Comparison of ENCODE assay signal across 13 cellular contexts in genomic region chr12:1619599-1619998, GRCh38. TPM values are rescaled to one million over a fixed set of nuclear protein-coding genes. Genes with fewer than 3 reads are reported as not detected.
DNase-seq lines count a peak whose midpoint lies in the region; ATAC-seq, FAIRE-seq and TF ChIP-seq lines count a peak whose summit lies in the region.
"Had no signal": no experiment of that assay in that cellular context is flagged by ENCODE, and none has a peak within 500 bp of the region (broad histone marks: within the 10 kb centered on the region; RNA-seq: fewer than 3 reads in every experiment).

No MANE protein-coding gene starts in this region.

- H3K27me3 Mint-ChIP-seq in activated CD4-positive, alpha-beta T cell treated with anti-CD3 and anti-CD28 coated beads for 36 hours, result peaks cover 2% of the 10 kb centered on the region
- H3K27me3 Mint-ChIP-seq in activated CD4-positive, alpha-beta T cell treated with anti-CD3 and anti-CD28 coated beads, Interleukin-2, amount 10 ng/mL, durations not matched to agents 24 days and 14 days, result peaks cover 20% of the 10 kb centered on the region

- H3K4me1 Mint-ChIP-seq in activated CD4-positive, alpha-beta T cell treated with anti-CD3 and anti-CD28 coated beads for 36 hours, result peaks cover 21% of the 10 kb centered on the region
- peaks cover 29% of the 10 kb centered on the region for H3K4me1 Mint-ChIP-seq in activated CD4-positive, alpha-beta T cell treated with anti-CD3 and anti-CD28 coated beads, Interleukin-2, amount 10 ng/mL, durations not matched to agents 24 days and 14 days
- peaks cover 14% of the 10 kb centered on the region for H3K4me1 Mint-ChIP-seq in stimulated activated effector memory CD8-positive, alpha-beta T cell treated with anti-CD3 and anti-CD28 coated beads, Interleukin-12 subunit alpha, Interleukin-12 subunit beta, amount 100 ng/mL, for 72 hours

- CTCF ChIA-PET in activated CD4-positive, alpha-beta T cell treated with anti-CD3 and anti-CD28 coated beads for 36 hours (lab: Charles Lee), result interaction anchor here (0.6 to 1.2 kb wide), 4 partner anchors 14 to 299 kb away, joined by 3 to 5 read pairs (median 3); no protein-coding TSS in a partner anchor
- CTCF ChIA-PET in endothelial cell of umbilical vein (lab: Charles Lee), result interaction anchor here (0.8 kb wide), 1 partner anchor 502 kb away, joined by 3 read pairs; no protein-coding TSS in a partner anchor

- peaks cover 7% of the 10 kb centered on the region for H3K4me1 ChIP-seq in endothelial cell of umbilical vein (ENCODE audit: control insufficient read depth, extremely low read depth, insufficient read depth, low read length)

- H3K4me3 ChIP-seq in endothelial cell of umbilical vein (replicated peaks in 1 of 3; ENCODE audit: insufficient read depth in 1 of 3, low read depth in 1 of 3, low read length in 3 of 3), result no peak overlapping the region
- H3K4me3 ChIP-seq in H7 (ENCODE audit: insufficient read depth, low read depth, low read length), result no peak overlapping the region
- H3K4me3 ChIP-seq: cardiac muscle cell had no signal

- no peak for TF ChIP-seq CTCF in endothelial cell of umbilical vein (IDR thresholded peaks at IDR 0.05; ENCODE audit: extremely low read depth in 1 of 2, insufficient read depth in 1 of 2, low read depth in 1 of 2, low read length in 2 of 2)

- BruUV-seq in endothelial cell of umbilical vein (replicated peaks; lab: Mats Ljungman, UMichigan), result no TSS peak

- TF ChIP-seq POLR2A in endothelial cell of umbilical vein (IDR thresholded peaks at IDR 0.05; ENCODE audit: low read depth, low read length), result no peak

- peak overlapping the region; percentile 47 for H3K4me2 ChIP-seq in endothelial cell of umbilical vein (ENCODE audit: insufficient read depth, low read length)

- POLR2A ChIA-PET in activated CD4-positive, alpha-beta T cell treated with anti-CD3 and anti-CD28 coated beads for 36 hours (lab: Charles Lee), result interaction anchor here (0.7 kb wide), 1 partner anchor 680 kb away, joined by 3 read pairs; no protein-coding TSS in a partner anchor
- POLR2A ChIA-PET in endothelial cell of umbilical vein (lab: Charles Lee), result no interaction called here

- H3K36me3 Mint-ChIP-seq in activated CD4-positive, alpha-beta T cell treated with anti-CD3 and anti-CD28 coated beads for 36 hours (ENCODE audit: low read depth), result no peaks in the 10 kb centered on the region
- no peaks in the 10 kb centered on the region for H3K36me3 Mint-ChIP-seq in activated CD4-positive, alpha-beta T cell treated with anti-CD3 and anti-CD28 coated beads, Interleukin-2, amount 10 ng/mL, durations not matched to agents 24 days and 14 days (ENCODE audit: low read depth)
- no peaks in the 10 kb centered on the region for H3K36me3 Mint-ChIP-seq in stimulated activated effector memory CD8-positive, alpha-beta T cell treated with anti-CD3 and anti-CD28 coated beads, Interleukin-12 subunit alpha, Interleukin-12 subunit beta, amount 100 ng/mL, for 72 hours

- H3K27me3 ChIP-seq in endothelial cell of umbilical vein (ENCODE audit: control insufficient read depth in 2 of 2, insufficient read depth in 2 of 2, low read length in 2 of 2), result peaks cover 1 to 3% of the 10 kb centered on the region in 2 experiments
- no peaks in the 10 kb centered on the region for H3K27me3 ChIP-seq in H7 (ENCODE audit: control insufficient read depth, insufficient read depth, low read length)
- H3K27me3 ChIP-seq: cardiac muscle cell had no signal

- H3K36me3 ChIP-seq in endothelial cell of umbilical vein (ENCODE audit: control insufficient read depth in 2 of 2, extremely low read depth in 1 of 2, insufficient read depth in 2 of 2, low read length in 2 of 2), result no peaks in the 10 kb centered on the region
- no peaks in the 10 kb centered on the region for H3K36me3 ChIP-seq in H7 (replicated peaks; ENCODE audit: control insufficient read depth, insufficient read depth, low read length)
- H3K36me3 ChIP-seq: cardiac muscle cell had no signal

- no peaks in the 10 kb centered on the region for H3K79me2 ChIP-seq in endothelial cell of umbilical vein (ENCODE audit: control insufficient read depth, insufficient read depth, low read length)

- H3K4me3 Mint-ChIP-seq in activated CD4-positive, alpha-beta T cell treated with anti-CD3 and anti-CD28 coated beads for 36 hours, result no peak overlapping the region
- H3K4me3 Mint-ChIP-seq in activated CD4-positive, alpha-beta T cell treated with anti-CD3 and anti-CD28 coated beads, Interleukin-2, amount 10 ng/mL, durations not matched to agents 24 days and 14 days, result no peak overlapping the region
- H3K4me3 Mint-ChIP-seq in stimulated activated effector memory CD8-positive, alpha-beta T cell treated with anti-CD3 and anti-CD28 coated beads, Interleukin-12 subunit alpha, Interleukin-12 subunit beta, amount 100 ng/mL, for 72 hours, result no peak overlapping the region

- H3K9me3 Mint-ChIP-seq in activated CD4-positive, alpha-beta T cell treated with anti-CD3 and anti-CD28 coated beads for 36 hours (ENCODE audit: low read depth), result no peaks in the 10 kb centered on the region
- no peaks in the 10 kb centered on the region for H3K9me3 Mint-ChIP-seq in activated CD4-positive, alpha-beta T cell treated with anti-CD3 and anti-CD28 coated beads, Interleukin-2, amount 10 ng/mL, durations not matched to agents 24 days and 14 days
- H3K9me3 Mint-ChIP-seq in stimulated activated effector memory CD8-positive, alpha-beta T cell treated with anti-CD3 and anti-CD28 coated beads, Interleukin-12 subunit alpha, Interleukin-12 subunit beta, amount 100 ng/mL, for 72 hours, result no peaks in the 10 kb centered on the region

- peak; percentile 95 for FAIRE-seq in endothelial cell of umbilical vein (lab: Jason Lieb, UNC)
- FAIRE-seq: A204.1, frontal cortex, RCC 7860 had no signal

- DNase-seq in activated CD4-positive, alpha-beta T cell treated with anti-CD3 and anti-CD28 coated beads for 36 hours, result peak; percentile 71
- DNase-seq in activated CD4-positive, alpha-beta T cell treated with anti-CD3 and anti-CD28 coated beads, Interleukin-2, amount 10 ng/mL, durations not matched to agents 24 days and 14 days, result no peak
- peak; percentile 88 to 93 for DNase-seq in NOMO-1 (lab: John Stamatoyannopoulos, UW; ENCODE audit: unreplicated experiment in 2 of 2)
- peak; percentile 71 for DNase-seq in endothelial cell of umbilical vein (ENCODE audit: low read depth, low spot score)
- no peak for DNase-seq in stimulated activated effector memory CD8-positive, alpha-beta T cell treated with anti-CD3 and anti-CD28 coated beads, Interleukin-12 subunit alpha, Interleukin-12 subunit beta, amount 100 ng/mL, for 72 hours (ENCODE audit: low spot score in 2 of 2)
- DNase-seq in H7, result no peak
- no peak for DNase-seq in T1000 (lab: John Stamatoyannopoulos, UW)
- no peak for DNase-seq in NCI-H2196 (lab: John Stamatoyannopoulos, UW; ENCODE audit: unreplicated experiment)
- DNase-seq: NCI-H146 had no signal

- H3K9me1 ChIP-seq in endothelial cell of umbilical vein (replicated peaks; ENCODE audit: control insufficient read depth, extremely low read depth, insufficient read depth, low read length), result no peaks in the 10 kb centered on the region

- H3K9me3 ChIP-seq in endothelial cell of umbilical vein (replicated peaks; ENCODE audit: control insufficient read depth, insufficient read depth, low read length), result no peaks in the 10 kb centered on the region

- no peak overlapping the region for H2AFZ ChIP-seq in endothelial cell of umbilical vein (ENCODE audit: low read depth, low read length)

- H4K20me1 ChIP-seq in endothelial cell of umbilical vein (replicated peaks; ENCODE audit: control insufficient read depth, extremely low read depth, insufficient read depth, low read length), result no peaks in the 10 kb centered on the region

- dilution Hi-C loops in endothelial cell of umbilical vein (cut with MboI; ENCODE audit: extremely low pct_ligation_motif_present, low sequenced_read_pairs), result no loop called here

- no peak overlapping the region for H3K27ac ChIP-seq in endothelial cell of umbilical vein (ENCODE audit: insufficient read depth, low read depth, low read length)
- H3K27ac ChIP-seq: cardiac muscle cell had no signal

- no peak overlapping the region for H3K9ac ChIP-seq in endothelial cell of umbilical vein (replicated peaks; ENCODE audit: extremely low read depth, insufficient read depth, low read length)

- intact Hi-C loops in activated CD4-positive, alpha-beta T cell treated with anti-CD3 and anti-CD28 coated beads for 36 hours (cut with DNase I, micrococcal nuclease), result no loop called here
- intact Hi-C loops in activated CD4-positive, alpha-beta T cell treated with anti-CD3 and anti-CD28 coated beads, Interleukin-2, amount 10 ng/mL, durations not matched to agents 24 days and 14 days (cut with micrococcal nuclease), result no loop called here
- intact Hi-C loops in endothelial cell of umbilical vein (cut with micrococcal nuclease), result no loop called here

- H3K27ac Mint-ChIP-seq in activated CD4-positive, alpha-beta T cell treated with anti-CD3 and anti-CD28 coated beads for 36 hours, result no peak overlapping the region
- H3K27ac Mint-ChIP-seq in activated CD4-positive, alpha-beta T cell treated with anti-CD3 and anti-CD28 coated beads, Interleukin-2, amount 10 ng/mL, durations not matched to agents 24 days and 14 days, result no peak overlapping the region
- H3K27ac Mint-ChIP-seq in stimulated activated effector memory CD8-positive, alpha-beta T cell treated with anti-CD3 and anti-CD28 coated beads, Interleukin-12 subunit alpha, Interleukin-12 subunit beta, amount 100 ng/mL, for 72 hours, result no peak overlapping the region

- ATAC-seq in activated CD4-positive, alpha-beta T cell treated with anti-CD3 and anti-CD28 coated beads for 36 hours, result peak; percentile 91
- peak; percentile 85 for ATAC-seq in stimulated activated effector memory CD8-positive, alpha-beta T cell treated with anti-CD3 and anti-CD28 coated beads, Interleukin-12 subunit alpha, Interleukin-12 subunit beta, amount 100 ng/mL, for 72 hours

RNA-seq across cellular contexts. Expression of gene WNT5B, which starts 9.4 kb away (rescaled TPM):
- not detected for total RNA-seq in activated CD4-positive, alpha-beta T cell treated with anti-CD3 and anti-CD28 coated beads for 36 hours
- total RNA-seq in activated CD4-positive, alpha-beta T cell treated with anti-CD3 and anti-CD28 coated beads, Interleukin-2, amount 10 ng/mL, durations not matched to agents 24 days and 14 days, result 0.76 and 0.89 TPM in 2 replicates
- total RNA-seq in endothelial cell of umbilical vein, result not detected in 2 replicates
- 0.18 TPM in 1 of 2 replicates, not detected in the other for polyA plus RNA-seq in endothelial cell of umbilical vein
- polyA plus RNA-seq in endothelial cell of umbilical vein (2011; cell fraction: cytosol; rRNA removed), result 0.04 TPM in 1 of 2 replicates, not detected in the other
- polyA plus RNA-seq in endothelial cell of umbilical vein (2011; cell fraction: nucleus; rRNA removed), result 0.07 TPM in 1 of 2 replicates, not detected in the other
- polyA plus RNA-seq in endothelial cell of umbilical vein (2012), result not detected in 2 replicates
- 0.19 TPM in 1 of 2 replicates, not detected in the other for polyA minus RNA-seq in endothelial cell of umbilical vein
- polyA minus RNA-seq in endothelial cell of umbilical vein (2011; cell fraction: cytosol; rRNA and poly(A)+ RNA removed), result not detected
- not detected in 2 replicates for polyA minus RNA-seq in endothelial cell of umbilical vein (2011; cell fraction: nucleus; rRNA and poly(A)+ RNA removed)
- total RNA-seq in H7 (2014; rRNA removed; shearing (Covaris generic)), result 1.6 and 4.4 TPM in 2 replicates

RNA-seq across cellular contexts. Expression of gene FBXL14, which starts 25.2 kb away (rescaled TPM):
- total RNA-seq in activated CD4-positive, alpha-beta T cell treated with anti-CD3 and anti-CD28 coated beads for 36 hours, result 10 to 100 TPM; 17.0 to 17.8 TPM
- total RNA-seq in activated CD4-positive, alpha-beta T cell treated with anti-CD3 and anti-CD28 coated beads, Interleukin-2, amount 10 ng/mL, durations not matched to agents 24 days and 14 days, result 17.4 and 18.8 TPM in 2 replicates
- total RNA-seq in endothelial cell of umbilical vein, result 10.2 and 11.3 TPM in 2 replicates
- polyA plus RNA-seq in endothelial cell of umbilical vein, result 15.7 and 16.8 TPM in 2 replicates
- polyA plus RNA-seq in endothelial cell of umbilical vein (2011; cell fraction: cytosol; rRNA removed), result 8.2 and 10.6 TPM in 2 replicates
- 3.0 and 4.9 TPM in 2 replicates for polyA plus RNA-seq in endothelial cell of umbilical vein (2011; cell fraction: nucleus; rRNA removed)
- 4.8 and 4.9 TPM in 2 replicates for polyA plus RNA-seq in endothelial cell of umbilical vein (2012)
- 12.4 and 13.3 TPM in 2 replicates for polyA minus RNA-seq in endothelial cell of umbilical vein
- 12.1 TPM for polyA minus RNA-seq in endothelial cell of umbilical vein (2011; cell fraction: cytosol; rRNA and poly(A)+ RNA removed)
- 4.7 and 5.1 TPM in 2 replicates for polyA minus RNA-seq in endothelial cell of umbilical vein (2011; cell fraction: nucleus; rRNA and poly(A)+ RNA removed)
- total RNA-seq in H7 (2014; rRNA removed; shearing (Covaris generic)), result 20.8 and 21.4 TPM in 2 replicates

Comparison
In these comparisons a context has a peak if more than half of its experiments do, and no peak if none do; other contexts are left out.
1. DNase-seq: peak in activated CD4-positive, alpha-beta T cell treated with anti-CD3 and anti-CD28 coated beads for 36 hours (single experiment), NOMO-1 (2 of 2) and endothelial cell of umbilical vein (single experiment); none in activated CD4-positive, alpha-beta T cell treated with anti-CD3 and anti-CD28 coated beads, Interleukin-2, amount 10 ng/mL, durations not matched to agents 24 days and 14 days (single experiment), stimulated activated effector memory CD8-positive, alpha-beta T cell treated with anti-CD3 and anti-CD28 coated beads, Interleukin-12 subunit alpha, Interleukin-12 subunit beta, amount 100 ng/mL, for 72 hours (0 of 2), H7 (single experiment), T1000 (single experiment) and NCI-H2196 (single experiment).